Comparison of ENCODE assay signal across 20 cellular contexts in genomic region chr12:103391103-103391502, GRCh38.
DNase-seq lines count a peak whose midpoint lies in the region; TF ChIP-seq lines count a peak whose summit lies in the region.
"Had no signal": no experiment of that assay in that cellular context is flagged by ENCODE, and none has a peak within 500 bp of the region (broad histone marks: within the 10 kb centered on the region; RNA-seq: fewer than 3 reads in every experiment).

No MANE protein-coding gene starts in this region.

- H2AFZ ChIP-seq in MM.1S (ENCODE audit: low read length) (no peak overlapping the region), trophoblast cell (ENCODE audit: insufficient read depth, low read length, poor library complexity) (no peak overlapping the region)
- H2AFZ ChIP-seq: GM23248 had no signal

- no peak overlapping the region for H4K12ac ChIP-seq in trophoblast cell (ENCODE audit: low read depth, low read length)

- H3K9me3 ChIP-seq in HEK293 (ENCODE audit: control insufficient read depth, insufficient read depth, low read depth, low read length) (no peaks in the 10 kb centered on the region), MM.1S (replicated peaks; ENCODE audit: insufficient read depth, low read length) (no peaks in the 10 kb centered on the region), transverse colon (peaks cover 0 to 3% of the 10 kb centered on the region in 2 donors), trophoblast cell (ENCODE audit: insufficient read depth, low read depth, low read length) (peaks cover 3% of the 10 kb centered on the region)
- H3K9me3 ChIP-seq: BE2C had no signal

- no peak overlapping the region for H4K91ac ChIP-seq in trophoblast cell (ENCODE audit: low read depth, low read length)

- H3K27ac ChIP-seq in HEK293 (ENCODE audit: extremely low read depth, low read depth, low read length) (no peak overlapping the region), MM.1S (ENCODE audit: low read length) (no peak overlapping the region), transverse colon (no peak overlapping the region), trophoblast cell (ENCODE audit: low read depth, low read length) (no peak overlapping the region)
- H3K27ac ChIP-seq: GM23248 had no signal

- POLR2A ChIA-PET in HEK293 (lab: Yijun Ruan, JAX), result no interaction called here

- H3K4me2 ChIP-seq in MM.1S (ENCODE audit: low read depth, low read length), result no peak overlapping the region
- H3K4me2 ChIP-seq in trophoblast cell (ENCODE audit: low read length), result no peak overlapping the region
- H3K4me2 ChIP-seq: BLaER1 treated with 17β-estradiol and CSF1 and Interleukin-3, amounts not matched to agents 10 nM and 100 nM had no signal

- TF ChIP-seq EP300 in transverse colon (IDR thresholded peaks at IDR 0.05; ENCODE audit: low read depth), result no peak

- H2BK5ac ChIP-seq in trophoblast cell (ENCODE audit: low read depth, low read length, poor library complexity), result no peak overlapping the region

- no peaks in the 10 kb centered on the region for H3K4me1 ChIP-seq in HEK293 (ENCODE audit: control insufficient read depth, insufficient read depth, low read length)
- H3K4me1 ChIP-seq in MM.1S (ENCODE audit: low read length), result peaks cover 11% of the 10 kb centered on the region
- H3K4me1 ChIP-seq in transverse colon, result no peaks in the 10 kb centered on the region
- H3K4me1 ChIP-seq in trophoblast cell (ENCODE audit: control insufficient read depth in 1 of 2, insufficient read depth in 2 of 2, low read length in 2 of 2), result no peaks in the 10 kb centered on the region
- H3K4me1 ChIP-seq: BLaER1 treated with 17β-estradiol and CSF1 and Interleukin-3, amounts not matched to agents 10 nM and 100 nM had no signal

- H3K4me3 ChIP-seq in HEK293 (ENCODE audit: low read depth, low read length) (no peak overlapping the region), MM.1S (ENCODE audit: low read length) (no peak overlapping the region), transverse colon (no peak overlapping the region), trophoblast cell (ENCODE audit: low read depth, low read length) (no peak overlapping the region)
- H3K4me3 ChIP-seq: BLaER1 treated with 17β-estradiol and CSF1 and Interleukin-3, amounts not matched to agents 10 nM and 100 nM; GM12878; GM23248 had no signal

- intact Hi-C loops in transverse colon (cut with DNase I; ENCODE audit: low total_unique reads), result no loop called here

- no peak for TF ChIP-seq POLR2A in transverse colon (IDR thresholded peaks at IDR 0.05)

- peak; percentile 28 for DNase-seq in MM.1S
- peak; percentile 16 for DNase-seq in OCI-M1 (lab: John Stamatoyannopoulos, UW)
- DNase-seq in transverse colon, result no peak
- DNase-seq in midbrain (lab: John Stamatoyannopoulos, UW), result no peak
- no peak for DNase-seq in trophoblast cell
- DNase-seq: ACHN; AML-193; BE2C; CD4-positive, alpha-beta T cell; CD8-positive, alpha-beta memory T cell; DMS 273 treated with DMSO at 0.1 percent for 48 hours; DMS79; EL; GDM1; GM23248; H9; HFFc6 had no signal

- H2BK12ac ChIP-seq in trophoblast cell (ENCODE audit: low read length), result no peak overlapping the region

- peaks cover 6% of the 10 kb centered on the region; the same call in 1 of the 2 replicates for H3F3A ChIP-seq in MM.1S (ENCODE audit: insufficient read depth, low read length)

- H3K79me2 ChIP-seq in MM.1S (ENCODE audit: low read length), result no peaks in the 10 kb centered on the region
- H3K79me2 ChIP-seq in trophoblast cell (ENCODE audit: control insufficient read depth, insufficient read depth, low read length, poor library complexity), result no peaks in the 10 kb centered on the region

- H3K4ac ChIP-seq in trophoblast cell (ENCODE audit: low read depth, low read length), result no peak overlapping the region

- H4K8ac ChIP-seq in trophoblast cell (ENCODE audit: low read depth, low read length), result no peak overlapping the region

- no peaks in the 10 kb centered on the region for H3K9me2 ChIP-seq in MM.1S (replicated peaks; ENCODE audit: insufficient read depth, low read length)

- TF ChIP-seq CTCF in HEK293 (tag by site-specific recombination; IDR thresholded peaks at IDR 0.05) (no peak), MM.1S (IDR thresholded peaks at IDR 0.05; ENCODE audit: low read length) (no peak), transverse colon (IDR thresholded peaks at IDR 0.05) (no peak)

- in situ Hi-C loops in transverse colon (cut with MboI; ENCODE audit: low pct_ligation_motif_present in 1 of 4, low pct_unique_long_range_greater_than_20kb in 1 of 4, low sequenced_read_pairs in 3 of 4), result no loop called here

- no peaks in the 10 kb centered on the region for H3K27me3 ChIP-seq in MM.1S (replicated peaks; ENCODE audit: insufficient read depth, low read length)
- no peaks in the 10 kb centered on the region for H3K27me3 ChIP-seq in transverse colon
- H3K27me3 ChIP-seq in trophoblast cell (ENCODE audit: insufficient read depth, low read length), result no peaks in the 10 kb centered on the region
- H3K27me3 ChIP-seq: BE2C; BLaER1 treated with 17β-estradiol and CSF1 and Interleukin-3, amounts not matched to agents 10 nM and 100 nM had no signal

- 82 to 90% methylated on average over 4 of the region's 4 CpGs for WGBS in transverse colon (ENCODE audit: low coverage in 1 of 2), 2 donors
- WGBS in trophoblast cell (ENCODE audit: extremely low coverage, insufficient coverage, insufficient read length), result no CpG with 5 or more reads among the region's 4 CpGs

- H3K14ac ChIP-seq in trophoblast cell (ENCODE audit: low read length), result no peak overlapping the region

- CTCF ChIA-PET in HEK293 (lab: Yijun Ruan, JAX), result no interaction called here

- no peaks in the 10 kb centered on the region for H3K79me1 ChIP-seq in trophoblast cell (ENCODE audit: low read length)

- no peak overlapping the region for H3K18ac ChIP-seq in trophoblast cell (ENCODE audit: low read length)

- H2BK120ac ChIP-seq in trophoblast cell (ENCODE audit: insufficient read depth, low read length, poor library complexity), result no peak overlapping the region

- H3K9ac ChIP-seq in MM.1S (ENCODE audit: low read length), result no peak overlapping the region
- no peak overlapping the region for H3K9ac ChIP-seq in trophoblast cell (ENCODE audit: low read length)
- H3K9ac ChIP-seq: BLaER1 treated with 17β-estradiol and CSF1 and Interleukin-3, amounts not matched to agents 10 nM and 100 nM; GM23248 had no signal

- H4K20me1 ChIP-seq in MM.1S (ENCODE audit: insufficient read depth, low read length), result no peaks in the 10 kb centered on the region
- H4K20me1 ChIP-seq: BLaER1 treated with 17β-estradiol and CSF1 and Interleukin-3, amounts not matched to agents 10 nM and 100 nM had no signal

- H2AK5ac ChIP-seq in trophoblast cell (ENCODE audit: low read length), result no peak overlapping the region

- no peaks in the 10 kb centered on the region for H3K36me3 ChIP-seq in HEK293 (ENCODE audit: control insufficient read depth in 2 of 2, insufficient read depth in 1 of 2, low read length in 2 of 2)
- H3K36me3 ChIP-seq in MM.1S (replicated peaks; ENCODE audit: insufficient read depth, low read length), result no peaks in the 10 kb centered on the region
- H3K36me3 ChIP-seq in transverse colon, result no peaks in the 10 kb centered on the region
- H3K36me3 ChIP-seq in trophoblast cell (ENCODE audit: control insufficient read depth in 1 of 2, insufficient read depth in 2 of 2, low read length in 2 of 2), result no peaks in the 10 kb centered on the region
- H3K36me3 ChIP-seq: BE2C; BLaER1 treated with 17β-estradiol and CSF1 and Interleukin-3, amounts not matched to agents 10 nM and 100 nM had no signal

- no peak overlapping the region for H3K23ac ChIP-seq in trophoblast cell (ENCODE audit: low read length)

TF ChIP-seq in HEK293, 187 proteins besides CTCF, POLR2A, EP300 and RAD21:
- 0 out of 2 replicates have a peak, but pooled peaks have one; percentile 15 for TF ChIP-seq ZBTB17 (tag by site-specific recombination; IDR thresholded peaks at IDR 0.05)
- TF ChIP-seq, protein P1, sequence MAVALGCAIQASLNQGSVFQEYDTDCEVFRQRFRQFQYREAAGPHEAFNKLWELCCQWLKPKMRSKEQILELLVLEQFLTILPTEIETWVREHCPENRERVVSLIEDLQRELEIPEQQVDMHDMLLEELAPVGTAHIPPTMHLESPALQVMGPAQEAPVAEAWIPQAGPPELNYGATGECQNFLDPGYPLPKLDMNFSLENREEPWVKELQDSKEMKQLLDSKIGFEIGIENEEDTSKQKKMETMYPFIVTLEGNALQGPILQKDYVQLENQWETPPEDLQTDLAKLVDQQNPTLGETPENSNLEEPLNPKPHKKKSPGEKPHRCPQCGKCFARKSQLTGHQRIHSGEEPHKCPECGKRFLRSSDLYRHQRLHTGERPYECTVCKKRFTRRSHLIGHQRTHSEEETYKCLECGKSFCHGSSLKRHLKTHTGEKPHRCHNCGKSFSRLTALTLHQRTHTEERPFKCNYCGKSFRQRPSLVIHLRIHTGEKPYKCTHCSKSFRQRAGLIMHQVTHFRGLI (tag by site-specific recombination; IDR thresholded peaks at IDR 0.05), result no peak
- TF ChIP-seq ZNF76 (tag by site-specific recombination; IDR thresholded peaks at IDR 0.05; ENCODE audit: borderline replicate concordance, low read depth), result no peak
- TF ChIP-seq, protein P2, sequence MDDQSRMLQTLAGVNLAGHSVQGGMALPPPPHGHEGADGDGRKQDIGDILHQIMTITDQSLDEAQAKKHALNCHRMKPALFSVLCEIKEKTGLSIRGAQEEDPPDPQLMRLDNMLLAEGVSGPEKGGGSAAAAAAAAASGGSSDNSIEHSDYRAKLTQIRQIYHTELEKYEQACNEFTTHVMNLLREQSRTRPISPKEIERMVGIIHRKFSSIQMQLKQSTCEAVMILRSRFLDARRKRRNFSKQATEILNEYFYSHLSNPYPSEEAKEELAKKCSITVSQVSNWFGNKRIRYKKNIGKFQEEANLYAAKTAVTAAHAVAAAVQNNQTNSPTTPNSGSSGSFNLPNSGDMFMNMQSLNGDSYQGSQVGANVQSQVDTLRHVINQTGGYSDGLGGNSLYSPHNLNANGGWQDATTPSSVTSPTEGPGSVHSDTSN (CRISPR knock-in tag; IDR thresholded peaks at IDR 0.05), result no peak
- no peak for TF ChIP-seq ZNF211 (tag by site-specific recombination; IDR thresholded peaks at IDR 0.05; ENCODE audit: low read depth)
- no peak for TF ChIP-seq ZEB2 (tag by site-specific recombination; IDR thresholded peaks at IDR 0.05)

Comparison
In these comparisons a context has a peak if more than half of its experiments do, and no peak if none do; other contexts are left out.
1. DNase-seq: peak in MM.1S (single experiment) and OCI-M1 (single experiment); none in transverse colon (single experiment), midbrain (single experiment) and trophoblast cell (0 of 2).